In the genomic region with DNA sequence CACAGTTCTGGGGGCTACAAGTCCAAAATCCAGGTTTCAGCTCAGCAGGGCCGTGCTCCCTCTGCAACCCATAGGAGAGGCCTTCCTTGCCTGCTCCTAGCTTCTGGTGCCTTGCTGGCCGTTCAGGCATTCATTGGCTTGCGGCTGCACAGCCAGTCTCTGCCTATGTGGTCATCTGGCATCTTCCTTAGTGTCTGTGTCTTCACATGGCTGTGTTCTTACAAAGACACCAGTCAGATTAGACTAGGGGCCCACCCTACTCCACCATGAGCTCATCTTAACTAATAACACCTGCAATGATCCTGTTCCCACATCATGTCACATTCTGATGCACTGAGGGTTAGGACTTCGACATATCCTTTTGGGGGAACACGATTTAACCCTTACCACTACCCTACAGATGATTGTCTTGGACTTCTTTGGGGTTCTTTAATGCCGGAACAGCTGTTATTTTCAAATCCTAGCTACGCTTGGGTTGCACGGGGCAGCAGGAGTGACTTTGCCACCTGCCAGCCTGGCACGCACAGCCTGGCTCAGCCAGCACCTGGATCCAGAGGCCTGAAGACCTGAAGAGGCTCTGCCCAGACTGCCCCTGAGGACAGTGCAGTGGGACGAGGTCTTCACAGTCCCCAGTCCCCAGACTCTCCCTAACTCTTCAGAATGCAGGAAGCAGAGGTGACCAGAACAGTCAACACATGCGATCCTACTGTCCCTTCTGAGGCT, we compare ENCODE assay signal across 7 cellular contexts. TPM values are rescaled to one million over a fixed set of nuclear protein-coding genes. Genes with fewer than 3 reads are reported as not detected.
DNase-seq lines count a peak whose midpoint lies in the region; ATAC-seq and TF ChIP-seq lines count a peak whose summit lies in the region.

No MANE protein-coding gene starts in this region.

- H3K27ac Mint-ChIP-seq in activated B cell treated with CpG ODN at 0.5 μM for 24 hours, result peak overlapping the region; percentile 14
- no peak overlapping the region for H3K27ac Mint-ChIP-seq in stimulated activated effector memory CD8-positive, alpha-beta T cell treated with anti-CD3 and anti-CD28 coated beads, Interleukin-12 subunit alpha, Interleukin-12 subunit beta, amount 100 ng/mL, for 72 hours

- H3K4me3 ChIP-seq in GM23248, result no peak overlapping the region

- in situ Hi-C loops in GM23248 (cut with MboI), result no loop called here

- ATAC-seq in activated B cell treated with CpG ODN at 0.5 μM for 24 hours (ENCODE audit: low read depth) (no peak), left ventricle myocardium superior (no peak)
- no peak for ATAC-seq in stimulated activated effector memory CD8-positive, alpha-beta T cell treated with anti-CD3 and anti-CD28 coated beads, Interleukin-12 subunit alpha, Interleukin-12 subunit beta, amount 100 ng/mL, for 72 hours

- WGBS in GM23248 (ENCODE audit: low coverage in 1 of 2, low lambda C conversion rate in 2 of 2, missing lambda C conversion rate in 2 of 2), 2 experiments, result 34 to 40% methylated on average over 11 of the region's 11 CpGs

- no peak overlapping the region for H3K4me2 ChIP-seq in GM23248 (ENCODE audit: unreplicated experiment)

- DNase-seq in GM23248, result peak; percentile 92
- peak; percentile 2 for DNase-seq in activated B cell treated with CpG ODN at 0.5 μM for 24 hours
- peak; percentile 25 for DNase-seq in left ventricle myocardium superior
- DNase-seq in stimulated activated effector memory CD8-positive, alpha-beta T cell treated with anti-CD3 and anti-CD28 coated beads, Interleukin-12 subunit alpha, Interleukin-12 subunit beta, amount 100 ng/mL, for 72 hours (ENCODE audit: low spot score in 2 of 2), result no peak
- DNase-seq in NCI-H446 (lab: John Stamatoyannopoulos, UW), result no peak
- no peak for DNase-seq in DMS 273 treated with DMSO at 0.1 percent for 48 hours (lab: John Stamatoyannopoulos, UW)
- DNase-seq in stimulated activated CD4-positive, alpha-beta T cell treated with anti-CD3 and anti-CD28 coated beads, Interleukin-12 subunit alpha, Interleukin-12 subunit beta, amount 100 ng/mL, for 4 hours, result no peak

- CTCF ChIA-PET in activated B cell treated with CpG ODN at 0.5 μM for 24 hours (lab: Charles Lee), result interaction anchor here (1.0 to 12.8 kb wide), 9 partner anchors 11 to 89 kb away, joined by 3 to 289 read pairs (median 9); partner anchors contain the start of genes FRMD8 and MALAT1

- POLR2A ChIA-PET in activated B cell treated with CpG ODN at 0.5 μM for 24 hours (lab: Charles Lee), result interaction anchor here (1.6 to 19.3 kb wide), 8 partner anchors 12 to 87 kb away, joined by 4 to 3752 read pairs (median 282); partner anchors contain the start of genes FRMD8, MALAT1, NEAT1 and SLC25A45

- peak overlapping the region; percentile 100 for H3K27ac ChIP-seq in GM23248

- peaks cover 45% of the 10 kb centered on the region for H3K4me1 Mint-ChIP-seq in activated B cell treated with CpG ODN at 0.5 μM for 24 hours
- H3K4me1 Mint-ChIP-seq in stimulated activated effector memory CD8-positive, alpha-beta T cell treated with anti-CD3 and anti-CD28 coated beads, Interleukin-12 subunit alpha, Interleukin-12 subunit beta, amount 100 ng/mL, for 72 hours, result peaks cover 44% of the 10 kb centered on the region

- H3F3A ChIP-seq in GM23248 (ENCODE audit: insufficient read depth), result peaks cover 39% of the 10 kb centered on the region

- no peak overlapping the region for H3K4me3 Mint-ChIP-seq in activated B cell treated with CpG ODN at 0.5 μM for 24 hours
- H3K4me3 Mint-ChIP-seq in stimulated activated effector memory CD8-positive, alpha-beta T cell treated with anti-CD3 and anti-CD28 coated beads, Interleukin-12 subunit alpha, Interleukin-12 subunit beta, amount 100 ng/mL, for 72 hours, result peak overlapping the region; percentile 96

- H3K9me3 Mint-ChIP-seq in activated B cell treated with CpG ODN at 0.5 μM for 24 hours, result no peaks in the 10 kb centered on the region
- no peaks in the 10 kb centered on the region for H3K9me3 Mint-ChIP-seq in stimulated activated effector memory CD8-positive, alpha-beta T cell treated with anti-CD3 and anti-CD28 coated beads, Interleukin-12 subunit alpha, Interleukin-12 subunit beta, amount 100 ng/mL, for 72 hours

- H3K9me3 ChIP-seq in GM23248 (ENCODE audit: low read depth), result no peaks in the 10 kb centered on the region

- intact Hi-C loops in activated B cell treated with CpG ODN at 0.5 μM for 24 hours (cut with micrococcal nuclease) (no loop called here), left ventricle myocardium superior (cut with micrococcal nuclease) (no loop called here)

- no peaks in the 10 kb centered on the region for H3K27me3 Mint-ChIP-seq in activated B cell treated with CpG ODN at 0.5 μM for 24 hours

- H3K79me2 ChIP-seq in GM23248 (ENCODE audit: insufficient read depth), result peaks cover 71% of the 10 kb centered on the region

- H4K20me1 ChIP-seq in GM23248 (ENCODE audit: insufficient read depth), result no peaks in the 10 kb centered on the region

- H3K9ac ChIP-seq in GM23248, result peak overlapping the region; percentile 100

- H3K27me3 ChIP-seq in GM23248 (replicated peaks; ENCODE audit: insufficient read depth), result no peaks in the 10 kb centered on the region

- H3K9me2 ChIP-seq in GM23248 (ENCODE audit: insufficient read depth), result no peaks in the 10 kb centered on the region

- no peak overlapping the region for H2AFZ ChIP-seq in GM23248

- peaks cover 28% of the 10 kb centered on the region for H3K36me3 Mint-ChIP-seq in activated B cell treated with CpG ODN at 0.5 μM for 24 hours (ENCODE audit: low read depth)
- peaks cover 83% of the 10 kb centered on the region for H3K36me3 Mint-ChIP-seq in stimulated activated effector memory CD8-positive, alpha-beta T cell treated with anti-CD3 and anti-CD28 coated beads, Interleukin-12 subunit alpha, Interleukin-12 subunit beta, amount 100 ng/mL, for 72 hours

- peaks cover 4% of the 10 kb centered on the region; the same call in 1 of the 2 replicates for H3K36me3 ChIP-seq in GM23248 (ENCODE audit: low read depth)

- no peak for TF ChIP-seq CTCF in activated B cell treated with CpG ODN at 0.5 μM for 24 hours (IDR thresholded peaks at IDR 0.05)

- peaks cover 36% of the 10 kb centered on the region for H3K4me1 ChIP-seq in GM23248 (ENCODE audit: insufficient read depth)

RNA-seq across cellular contexts. Expression of gene NEAT1, which starts 7.7 kb away (rescaled TPM):
- total RNA-seq in GM23248 (2014; rRNA removed; shearing (Covaris generic)), result 74.3 and 143 TPM in 2 replicates
- 36.2 and 50.7 TPM in 2 replicates for polyA plus RNA-seq in GM23248 (2016; fragmentation: Nextera tagmentation; extraction: Ambion mirVana)
- total RNA-seq in activated B cell treated with CpG ODN at 0.5 μM for 24 hours (578 and 699 TPM in 2 replicates), left ventricle myocardium superior (508 TPM)

RNA-seq across cellular contexts. Expression of gene FRMD8, which starts 28.5 kb away (rescaled TPM):
- total RNA-seq in GM23248 (2014; rRNA removed; shearing (Covaris generic)), result 80.2 and 106 TPM in 2 replicates
- 25.4 and 30.0 TPM in 2 replicates for polyA plus RNA-seq in GM23248 (2016; fragmentation: Nextera tagmentation; extraction: Ambion mirVana)
- total RNA-seq in activated B cell treated with CpG ODN at 0.5 μM for 24 hours (68.6 and 70.6 TPM in 2 replicates), left ventricle myocardium superior (9.7 TPM)

RNA-seq across cellular contexts. Expression of gene SLC25A45, which starts 32.5 kb away (rescaled TPM):
- 3.6 and 6.4 TPM in 2 replicates for total RNA-seq in GM23248 (2014; rRNA removed; shearing (Covaris generic))
- polyA plus RNA-seq in GM23248 (2016; fragmentation: Nextera tagmentation; extraction: Ambion mirVana), result 3.7 and 3.9 TPM in 2 replicates
- 11.4 and 12.3 TPM in 2 replicates for total RNA-seq in activated B cell treated with CpG ODN at 0.5 μM for 24 hours
- total RNA-seq in left ventricle myocardium superior, result 4.6 TPM

Comparison
In these comparisons a context has a peak if more than half of its experiments do, and no peak if none do; other contexts are left out.
1. DNase-seq: peak in GM23248 (single experiment), activated B cell treated with CpG ODN at 0.5 μM for 24 hours (single experiment) and left ventricle myocardium superior (single experiment); none in stimulated activated effector memory CD8-positive, alpha-beta T cell treated with anti-CD3 and anti-CD28 coated beads, Interleukin-12 subunit alpha, Interleukin-12 subunit beta, amount 100 ng/mL, for 72 hours (0 of 2), NCI-H446 (0 of 2), DMS 273 treated with DMSO at 0.1 percent for 48 hours (single experiment) and stimulated activated CD4-positive, alpha-beta T cell treated with anti-CD3 and anti-CD28 coated beads, Interleukin-12 subunit alpha, Interleukin-12 subunit beta, amount 100 ng/mL, for 4 hours (single experiment).